Comparison of ENCODE assay signal across 8 cellular contexts in the genomic region with DNA sequence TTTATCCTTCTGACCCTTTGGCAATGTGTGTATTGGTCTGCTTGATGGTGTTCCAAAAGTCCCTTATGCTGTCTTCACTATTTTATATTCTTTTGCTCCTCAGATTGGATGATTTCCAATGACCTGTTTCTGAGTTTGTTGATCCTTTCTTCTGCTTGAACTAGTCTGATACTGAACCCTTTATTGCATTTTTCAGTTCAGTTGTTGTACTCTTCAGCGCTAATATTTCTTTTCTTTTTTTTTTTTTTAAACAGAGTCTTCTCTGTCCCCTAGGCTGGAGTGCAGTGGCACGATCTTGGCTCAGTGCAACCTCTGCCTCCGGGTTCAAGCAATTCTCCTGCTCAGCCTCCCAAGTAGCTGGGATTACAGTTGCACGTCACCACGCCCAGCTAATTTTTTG.
"Had no signal": no experiment of that assay in that cellular context is flagged by ENCODE, and none has a peak within 500 bp of the region (broad histone marks: within the 10 kb centered on the region; RNA-seq: fewer than 3 reads in every experiment).

No MANE protein-coding gene starts in this region.

- DNase-seq: GDM1, GF-D8 had no signal

- ATAC-seq: GM12878 had no signal

- FAIRE-seq: G401.6, GM12878, GM12891, GM12892, GM18507, GM19239 had no signal

- H3K4me3 ChIP-seq: GM12878 had no signal
